1 cellular context compared by ENCODE assay signal in the genomic region with DNA sequence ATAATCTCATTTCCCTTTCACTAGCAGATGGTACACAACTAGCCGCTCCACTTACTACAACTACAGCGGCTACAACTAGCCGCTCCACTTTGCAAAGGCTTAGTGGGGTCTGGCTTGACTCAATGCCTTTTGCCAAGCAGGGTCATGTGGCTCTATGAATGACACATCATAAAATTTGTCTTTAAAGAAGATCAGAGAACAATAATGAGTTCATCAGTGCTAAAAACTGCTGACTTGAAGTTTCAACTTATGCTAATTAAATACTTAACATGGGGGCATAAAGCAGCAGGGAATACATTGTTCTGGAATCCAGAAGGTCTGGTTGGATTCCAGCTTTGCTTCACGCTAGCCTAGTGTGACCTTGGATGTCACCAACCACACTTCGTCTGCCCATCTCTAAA.
TF ChIP-seq lines count a peak whose summit lies in the region.

No MANE protein-coding gene starts in this region.

TF ChIP-seq in HepG2, 621 proteins besides CTCF, POLR2A, EP300 and RAD21:
- TF ChIP-seq MAFF (IDR thresholded peaks at IDR 0.05; ENCODE audit: low read depth, low read length) (peak; percentile 57; the same call in 1 of the 2 replicates), MAFK (conservative IDR thresholded peaks at IDR 0.05 in 1 of 2, IDR thresholded peaks at IDR 0.05 in 1 of 2; ENCODE audit: low read length in 2 of 2) (peak; percentile 54 to 72; a peak in 3 of 4 replicates), ARNT2 (CRISPR knock-in tag; IDR thresholded peaks at IDR 0.05; ENCODE audit: low read depth) (no peak)
